In the genomic region with DNA sequence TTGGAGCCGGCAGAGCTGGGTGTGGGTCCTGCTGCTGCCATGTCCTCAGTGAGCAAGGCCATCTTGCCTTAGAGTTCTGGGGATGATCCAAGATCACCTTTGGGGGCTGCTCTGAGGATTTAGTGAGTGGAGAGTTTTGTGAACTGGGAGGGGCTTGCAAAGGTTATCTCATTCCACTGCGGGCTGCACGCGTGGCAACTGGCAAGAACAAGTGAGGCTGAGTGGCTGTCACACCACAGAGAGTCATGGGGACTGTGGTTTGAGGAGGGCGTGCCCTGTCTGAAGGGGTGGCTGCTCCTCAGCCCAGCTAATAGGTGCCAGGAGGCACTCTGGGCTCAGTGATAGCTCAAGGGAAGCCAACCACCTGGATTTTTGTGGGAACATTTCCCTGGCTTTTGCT, we compare ENCODE assay signal across 1 cellular context.
TF ChIP-seq lines count a peak whose summit lies in the region.

No MANE protein-coding gene starts in this region.

TF ChIP-seq in H1, 55 proteins besides CTCF, POLR2A, EP300 and RAD21:
- TF ChIP-seq, protein P1, sequence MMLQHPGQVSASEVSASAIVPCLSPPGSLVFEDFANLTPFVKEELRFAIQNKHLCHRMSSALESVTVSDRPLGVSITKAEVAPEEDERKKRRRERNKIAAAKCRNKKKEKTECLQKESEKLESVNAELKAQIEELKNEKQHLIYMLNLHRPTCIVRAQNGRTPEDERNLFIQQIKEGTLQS (IDR thresholded peaks at IDR 0.05; ENCODE audit: insufficient read depth, low read depth, low read length), result no peak
- TF ChIP-seq KDM4A (IDR thresholded peaks at IDR 0.05; ENCODE audit: low read depth, low read length, severe bottlenecking) (no peak), YY1 (IDR thresholded peaks at IDR 0.05; ENCODE audit: low read depth, low read length) (no peak), TCF12 (IDR thresholded peaks at IDR 0.05; ENCODE audit: low read depth, low read length) (no peak), TAF1 (IDR thresholded peaks at IDR 0.05; ENCODE audit: low read depth, low read length) (no peak), CHD1 (IDR thresholded peaks at IDR 0.05; ENCODE audit: low read depth, low read length) (no peak), RFX5 (IDR thresholded peaks at IDR 0.05; ENCODE audit: borderline replicate concordance, low read depth, low read length) (no peak), POU5F1 (IDR thresholded peaks at IDR 0.05; ENCODE audit: low read depth, low read length) (no peak), ASH2L (IDR thresholded peaks at IDR 0.05; ENCODE audit: low read length) (no peak), MAFK (IDR thresholded peaks at IDR 0.05; ENCODE audit: low read depth, low read length) (no peak), SIN3A (conservative IDR thresholded peaks at IDR 0.05 in 1 of 2, IDR thresholded peaks at IDR 0.05 in 1 of 2; ENCODE audit: low read depth in 1 of 2, low read length in 2 of 2) (no peak), E2F6 (IDR thresholded peaks at IDR 0.05) (no peak), SP4 (IDR thresholded peaks at IDR 0.05; ENCODE audit: low read length) (no peak)
TF ChIP-seq in H1: peak in this region for 0.
